Comparison of ENCODE assay signal across 1 cellular context in the genomic region with DNA sequence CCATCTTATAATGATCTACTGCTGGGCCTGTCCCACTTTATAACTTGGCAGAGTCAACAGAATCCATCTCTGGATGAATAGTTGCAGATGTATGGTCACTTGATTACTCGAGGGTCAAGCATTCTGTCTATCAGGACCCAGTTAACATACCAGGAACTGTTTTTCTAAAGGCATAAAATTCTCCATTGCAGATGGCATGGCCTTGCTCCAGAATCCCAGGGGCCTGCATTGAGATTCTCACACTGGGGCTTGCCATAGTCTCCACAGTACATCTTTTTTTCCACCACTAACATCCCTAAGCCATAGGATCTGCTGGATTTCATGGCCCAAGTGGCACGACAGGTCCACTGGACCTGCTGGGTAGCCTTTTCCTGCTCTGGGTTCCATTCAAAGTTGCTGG.
TF ChIP-seq lines count a peak whose summit lies in the region.

No MANE protein-coding gene starts in this region.

TF ChIP-seq in SK-N-SH treated with all-trans-retinoic acid at 6 μM for 48 hours, 23 proteins besides CTCF, POLR2A, EP300 and RAD21 (continued from another document):
- TF ChIP-seq, protein P1, sequence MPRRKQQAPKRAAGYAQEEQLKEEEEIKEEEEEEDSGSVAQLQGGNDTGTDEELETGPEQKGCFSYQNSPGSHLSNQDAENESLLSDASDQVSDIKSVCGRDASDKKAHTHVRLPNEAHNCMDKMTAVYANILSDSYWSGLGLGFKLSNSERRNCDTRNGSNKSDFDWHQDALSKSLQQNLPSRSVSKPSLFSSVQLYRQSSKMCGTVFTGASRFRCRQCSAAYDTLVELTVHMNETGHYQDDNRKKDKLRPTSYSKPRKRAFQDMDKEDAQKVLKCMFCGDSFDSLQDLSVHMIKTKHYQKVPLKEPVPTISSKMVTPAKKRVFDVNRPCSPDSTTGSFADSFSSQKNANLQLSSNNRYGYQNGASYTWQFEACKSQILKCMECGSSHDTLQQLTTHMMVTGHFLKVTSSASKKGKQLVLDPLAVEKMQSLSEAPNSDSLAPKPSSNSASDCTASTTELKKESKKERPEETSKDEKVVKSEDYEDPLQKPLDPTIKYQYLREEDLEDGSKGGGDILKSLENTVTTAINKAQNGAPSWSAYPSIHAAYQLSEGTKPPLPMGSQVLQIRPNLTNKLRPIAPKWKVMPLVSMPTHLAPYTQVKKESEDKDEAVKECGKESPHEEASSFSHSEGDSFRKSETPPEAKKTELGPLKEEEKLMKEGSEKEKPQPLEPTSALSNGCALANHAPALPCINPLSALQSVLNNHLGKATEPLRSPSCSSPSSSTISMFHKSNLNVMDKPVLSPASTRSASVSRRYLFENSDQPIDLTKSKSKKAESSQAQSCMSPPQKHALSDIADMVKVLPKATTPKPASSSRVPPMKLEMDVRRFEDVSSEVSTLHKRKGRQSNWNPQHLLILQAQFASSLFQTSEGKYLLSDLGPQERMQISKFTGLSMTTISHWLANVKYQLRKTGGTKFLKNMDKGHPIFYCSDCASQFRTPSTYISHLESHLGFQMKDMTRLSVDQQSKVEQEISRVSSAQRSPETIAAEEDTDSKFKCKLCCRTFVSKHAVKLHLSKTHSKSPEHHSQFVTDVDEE (CRISPR knock-in tag; IDR thresholded peaks at IDR 0.05): no peak
- TF ChIP-seq ARNTL (CRISPR knock-in tag; IDR thresholded peaks at IDR 0.05; ENCODE audit: borderline replicate concordance, low read depth) (no peak), ZNF8 (CRISPR knock-in tag; IDR thresholded peaks at IDR 0.05) (no peak), TOX (CRISPR knock-in tag; IDR thresholded peaks at IDR 0.05; ENCODE audit: borderline replicate concordance) (no peak), ZNF565 (CRISPR knock-in tag; conservative IDR thresholded peaks at IDR 0.05; ENCODE audit: low read depth) (no peak), ZNF70 (CRISPR knock-in tag; IDR thresholded peaks at IDR 0.05) (no peak)
- TF ChIP-seq, protein P2, sequence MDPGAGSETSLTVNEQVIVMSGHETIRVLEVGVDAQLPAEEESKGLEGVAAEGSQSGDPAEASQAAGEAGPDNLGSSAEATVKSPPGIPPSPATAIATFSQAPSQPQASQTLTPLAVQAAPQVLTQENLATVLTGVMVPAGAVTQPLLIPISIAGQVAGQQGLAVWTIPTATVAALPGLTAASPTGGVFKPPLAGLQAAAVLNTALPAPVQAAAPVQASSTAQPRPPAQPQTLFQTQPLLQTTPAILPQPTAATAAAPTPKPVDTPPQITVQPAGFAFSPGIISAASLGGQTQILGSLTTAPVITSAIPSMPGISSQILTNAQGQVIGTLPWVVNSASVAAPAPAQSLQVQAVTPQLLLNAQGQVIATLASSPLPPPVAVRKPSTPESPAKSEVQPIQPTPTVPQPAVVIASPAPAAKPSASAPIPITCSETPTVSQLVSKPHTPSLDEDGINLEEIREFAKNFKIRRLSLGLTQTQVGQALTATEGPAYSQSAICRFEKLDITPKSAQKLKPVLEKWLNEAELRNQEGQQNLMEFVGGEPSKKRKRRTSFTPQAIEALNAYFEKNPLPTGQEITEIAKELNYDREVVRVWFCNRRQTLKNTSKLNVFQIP (CRISPR knock-in tag; IDR thresholded peaks at IDR 0.05; ENCODE audit: borderline replicate concordance, low read depth): no peak
- TF ChIP-seq, protein P3, sequence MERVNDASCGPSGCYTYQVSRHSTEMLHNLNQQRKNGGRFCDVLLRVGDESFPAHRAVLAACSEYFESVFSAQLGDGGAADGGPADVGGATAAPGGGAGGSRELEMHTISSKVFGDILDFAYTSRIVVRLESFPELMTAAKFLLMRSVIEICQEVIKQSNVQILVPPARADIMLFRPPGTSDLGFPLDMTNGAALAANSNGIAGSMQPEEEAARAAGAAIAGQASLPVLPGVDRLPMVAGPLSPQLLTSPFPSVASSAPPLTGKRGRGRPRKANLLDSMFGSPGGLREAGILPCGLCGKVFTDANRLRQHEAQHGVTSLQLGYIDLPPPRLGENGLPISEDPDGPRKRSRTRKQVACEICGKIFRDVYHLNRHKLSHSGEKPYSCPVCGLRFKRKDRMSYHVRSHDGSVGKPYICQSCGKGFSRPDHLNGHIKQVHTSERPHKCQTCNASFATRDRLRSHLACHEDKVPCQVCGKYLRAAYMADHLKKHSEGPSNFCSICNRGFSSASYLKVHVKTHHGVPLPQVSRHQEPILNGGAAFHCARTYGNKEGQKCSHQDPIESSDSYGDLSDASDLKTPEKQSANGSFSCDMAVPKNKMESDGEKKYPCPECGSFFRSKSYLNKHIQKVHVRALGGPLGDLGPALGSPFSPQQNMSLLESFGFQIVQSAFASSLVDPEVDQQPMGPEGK (CRISPR knock-in tag; IDR thresholded peaks at IDR 0.05; ENCODE audit: borderline replicate concordance): no peak
